1 cellular context compared by ENCODE assay signal in genomic region chr6:110511401-110511800, GRCh38.
TF ChIP-seq lines count a peak whose summit lies in the region.

No MANE protein-coding gene starts in this region.

TF ChIP-seq in SK-N-SH treated with all-trans-retinoic acid at 6 μM for 48 hours, 23 proteins besides CTCF, POLR2A, EP300 and RAD21 (continued from another document):
- TF ChIP-seq, protein P1, sequence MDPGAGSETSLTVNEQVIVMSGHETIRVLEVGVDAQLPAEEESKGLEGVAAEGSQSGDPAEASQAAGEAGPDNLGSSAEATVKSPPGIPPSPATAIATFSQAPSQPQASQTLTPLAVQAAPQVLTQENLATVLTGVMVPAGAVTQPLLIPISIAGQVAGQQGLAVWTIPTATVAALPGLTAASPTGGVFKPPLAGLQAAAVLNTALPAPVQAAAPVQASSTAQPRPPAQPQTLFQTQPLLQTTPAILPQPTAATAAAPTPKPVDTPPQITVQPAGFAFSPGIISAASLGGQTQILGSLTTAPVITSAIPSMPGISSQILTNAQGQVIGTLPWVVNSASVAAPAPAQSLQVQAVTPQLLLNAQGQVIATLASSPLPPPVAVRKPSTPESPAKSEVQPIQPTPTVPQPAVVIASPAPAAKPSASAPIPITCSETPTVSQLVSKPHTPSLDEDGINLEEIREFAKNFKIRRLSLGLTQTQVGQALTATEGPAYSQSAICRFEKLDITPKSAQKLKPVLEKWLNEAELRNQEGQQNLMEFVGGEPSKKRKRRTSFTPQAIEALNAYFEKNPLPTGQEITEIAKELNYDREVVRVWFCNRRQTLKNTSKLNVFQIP (CRISPR knock-in tag; IDR thresholded peaks at IDR 0.05; ENCODE audit: borderline replicate concordance, low read depth) = no peak
